ENCODE assay signal across 2 cellular contexts in genomic region chr1:37948160-37948559, GRCh38.
A peak's percentile ranks its signal among the peaks of the same experiment; 100 is the strongest.
TF ChIP-seq lines count a peak whose summit lies in the region.

No MANE protein-coding gene starts in this region.

TF ChIP-seq in HEK293, 187 proteins besides CTCF, POLR2A, EP300 and RAD21:
- TF ChIP-seq ZNF501 (tag by site-specific recombination; IDR thresholded peaks at IDR 0.05) (no peak), ZNF660 (tag by site-specific recombination; IDR thresholded peaks at IDR 0.05) (no peak), PRDM4 (tag by site-specific recombination; IDR thresholded peaks at IDR 0.05) (0 out of 2 replicates have a peak, but pooled peaks have one; percentile 64), ZNF239 (tag by site-specific recombination; IDR thresholded peaks at IDR 0.05) (no peak), ZNF175 (tag by site-specific recombination; IDR thresholded peaks at IDR 0.05) (no peak)

TF ChIP-seq in SK-N-SH, 30 proteins besides CTCF, POLR2A, EP300 and RAD21:
- no peak for TF ChIP-seq TEAD4 (IDR thresholded peaks at IDR 0.05; ENCODE audit: borderline replicate concordance, insufficient read depth)
- TF ChIP-seq NFIC (IDR thresholded peaks at IDR 0.05; ENCODE audit: borderline replicate concordance), result no peak
- TF ChIP-seq, protein P1, sequence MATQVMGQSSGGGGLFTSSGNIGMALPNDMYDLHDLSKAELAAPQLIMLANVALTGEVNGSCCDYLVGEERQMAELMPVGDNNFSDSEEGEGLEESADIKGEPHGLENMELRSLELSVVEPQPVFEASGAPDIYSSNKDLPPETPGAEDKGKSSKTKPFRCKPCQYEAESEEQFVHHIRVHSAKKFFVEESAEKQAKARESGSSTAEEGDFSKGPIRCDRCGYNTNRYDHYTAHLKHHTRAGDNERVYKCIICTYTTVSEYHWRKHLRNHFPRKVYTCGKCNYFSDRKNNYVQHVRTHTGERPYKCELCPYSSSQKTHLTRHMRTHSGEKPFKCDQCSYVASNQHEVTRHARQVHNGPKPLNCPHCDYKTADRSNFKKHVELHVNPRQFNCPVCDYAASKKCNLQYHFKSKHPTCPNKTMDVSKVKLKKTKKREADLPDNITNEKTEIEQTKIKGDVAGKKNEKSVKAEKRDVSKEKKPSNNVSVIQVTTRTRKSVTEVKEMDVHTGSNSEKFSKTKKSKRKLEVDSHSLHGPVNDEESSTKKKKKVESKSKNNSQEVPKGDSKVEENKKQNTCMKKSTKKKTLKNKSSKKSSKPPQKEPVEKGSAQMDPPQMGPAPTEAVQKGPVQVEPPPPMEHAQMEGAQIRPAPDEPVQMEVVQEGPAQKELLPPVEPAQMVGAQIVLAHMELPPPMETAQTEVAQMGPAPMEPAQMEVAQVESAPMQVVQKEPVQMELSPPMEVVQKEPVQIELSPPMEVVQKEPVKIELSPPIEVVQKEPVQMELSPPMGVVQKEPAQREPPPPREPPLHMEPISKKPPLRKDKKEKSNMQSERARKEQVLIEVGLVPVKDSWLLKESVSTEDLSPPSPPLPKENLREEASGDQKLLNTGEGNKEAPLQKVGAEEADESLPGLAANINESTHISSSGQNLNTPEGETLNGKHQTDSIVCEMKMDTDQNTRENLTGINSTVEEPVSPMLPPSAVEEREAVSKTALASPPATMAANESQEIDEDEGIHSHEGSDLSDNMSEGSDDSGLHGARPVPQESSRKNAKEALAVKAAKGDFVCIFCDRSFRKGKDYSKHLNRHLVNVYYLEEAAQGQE (IDR thresholded peaks at IDR 0.05; ENCODE audit: low read depth, low read length), result no peak
- TF ChIP-seq MEF2A (IDR thresholded peaks at IDR 0.05; ENCODE audit: borderline replicate concordance, low read depth), result no peak
- TF ChIP-seq ELF1 (IDR thresholded peaks at IDR 0.05), result no peak
- TF ChIP-seq FOSL2 (IDR thresholded peaks at IDR 0.05; ENCODE audit: borderline replicate concordance, low read depth), result no peak
- TF ChIP-seq FOXJ3 (CRISPR knock-in tag; IDR thresholded peaks at IDR 0.05), result no peak
- TF ChIP-seq CHD2 (IDR thresholded peaks at IDR 0.05; ENCODE audit: low read length, partially characterized antibody), result no peak
- no peak for TF ChIP-seq GATA2 (CRISPR knock-in tag; IDR thresholded peaks at IDR 0.05)
- TF ChIP-seq YY1 (IDR thresholded peaks at IDR 0.05; ENCODE audit: low read depth), result no peak
- no peak for TF ChIP-seq FOXM1 (IDR thresholded peaks at IDR 0.05; ENCODE audit: low read depth)
